ENCODE assay signal across 8 cellular contexts in the genomic region with DNA sequence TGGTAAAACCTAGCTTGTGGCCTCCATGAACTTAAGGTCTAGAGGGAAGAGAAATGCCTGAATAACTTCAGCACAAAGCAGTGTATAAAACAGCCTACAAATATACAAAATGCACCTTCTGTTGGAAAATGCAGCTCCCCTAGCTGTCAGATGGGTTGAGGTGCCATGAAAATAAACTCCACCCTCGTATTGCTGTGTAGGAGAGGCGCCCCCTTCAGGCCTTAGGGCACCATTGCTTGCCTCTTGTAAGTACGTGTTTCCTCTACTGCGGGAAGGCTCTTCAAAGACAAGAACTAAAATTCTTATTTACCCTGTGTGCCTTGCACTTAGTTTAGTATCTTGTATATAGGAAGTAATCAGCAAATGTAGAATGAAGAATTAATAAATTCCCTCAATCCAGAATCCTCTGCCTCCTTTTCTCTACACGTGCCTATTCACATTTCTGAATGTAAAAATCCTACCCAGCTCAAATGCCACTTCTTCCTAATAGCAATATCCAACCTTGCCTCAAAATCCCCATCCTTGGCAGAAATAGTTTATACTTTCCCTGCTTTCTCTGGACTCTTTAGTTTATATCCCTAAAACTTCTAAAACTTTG.
DNase-seq lines count a peak whose midpoint lies in the region; TF ChIP-seq lines count a peak whose summit lies in the region.

No MANE protein-coding gene starts in this region.

- intact Hi-C loops in left ventricle myocardium inferior (cut with micrococcal nuclease): loop anchor here (10.0 kb wide), 1 partner anchor 298 kb away; no protein-coding TSS in a partner anchor
- intact Hi-C loops in stomach (cut with DNase I; ENCODE audit: low total_unique reads): no loop called here

- no peaks in the 10 kb centered on the region for H3F3A ChIP-seq in GM23248 (ENCODE audit: insufficient read depth)

- TF ChIP-seq EP300 in stomach (IDR thresholded peaks at IDR 0.05): no peak

- TF ChIP-seq POLR2A in stomach (IDR thresholded peaks at IDR 0.05): no peak

- H3K27me3 ChIP-seq in GM23248 (replicated peaks; ENCODE audit: insufficient read depth): peaks cover 17% of the 10 kb centered on the region
- no peaks in the 10 kb centered on the region for H3K27me3 ChIP-seq in left ventricle myocardium inferior (ENCODE audit: low read depth)
- H3K27me3 ChIP-seq in stomach: no peaks in the 10 kb centered on the region
- H3K27me3 ChIP-seq in effector memory CD4-positive, alpha-beta T cell (replicated peaks; ENCODE audit: control insufficient read depth, insufficient read depth, low read length, poor library complexity, severe bottlenecking): no peaks in the 10 kb centered on the region

- H3K9me3 ChIP-seq in GM23248 (ENCODE audit: low read depth) (no peaks in the 10 kb centered on the region), left ventricle myocardium inferior (replicated peaks) (no peaks in the 10 kb centered on the region), stomach (no peaks in the 10 kb centered on the region)
- no peaks in the 10 kb centered on the region for H3K9me3 ChIP-seq in effector memory CD4-positive, alpha-beta T cell (ENCODE audit: control insufficient read depth, low read length)

- TF ChIP-seq CTCF in LNCaP clone FGC (IDR thresholded peaks at IDR 0.05; ENCODE audit: control insufficient read depth, extremely low read depth, insufficient read depth) (peak; percentile 72), left ventricle myocardium inferior (IDR thresholded peaks at IDR 0.05; ENCODE audit: borderline replicate concordance) (peak; percentile 45), stomach (IDR thresholded peaks at IDR 0.05) (peak in 4 of 7 experiments; percentile 25 to 44 (median 28))

- 40 to 43% methylated on average over 5 of the region's 5 CpGs for WGBS in GM23248 (ENCODE audit: low coverage in 1 of 2, low lambda C conversion rate in 2 of 2, missing lambda C conversion rate in 2 of 2), 2 experiments
- WGBS in stomach, 5 donors: 56 to 73% (median 66%) methylated on average over 5 of the region's 5 CpGs

- H3K4me1 ChIP-seq in GM23248 (ENCODE audit: insufficient read depth): no peaks in the 10 kb centered on the region
- H3K4me1 ChIP-seq in left ventricle myocardium inferior: no peaks in the 10 kb centered on the region
- no peaks in the 10 kb centered on the region for H3K4me1 ChIP-seq in stomach
- no peaks in the 10 kb centered on the region for H3K4me1 ChIP-seq in effector memory CD4-positive, alpha-beta T cell (ENCODE audit: control insufficient read depth, insufficient read depth, low read length, poor library complexity, severe bottlenecking)

- H3K27ac ChIP-seq in GM23248 (no peak overlapping the region), left ventricle myocardium inferior (replicated peaks) (no peak overlapping the region), stomach (no peak overlapping the region)
- H3K27ac ChIP-seq in effector memory CD4-positive, alpha-beta T cell (ENCODE audit: insufficient read depth, low read length, poor library complexity, severe bottlenecking): no peak overlapping the region

- in situ Hi-C loops in GM23248 (cut with MboI): no loop called here

- H3K4me3 ChIP-seq in GM23248 (no peak overlapping the region), LNCaP clone FGC (ENCODE audit: low read depth, low read length) (no peak overlapping the region), left ventricle myocardium inferior (no peak overlapping the region), stomach (no peak overlapping the region)
- H3K4me3 ChIP-seq in effector memory CD4-positive, alpha-beta T cell (ENCODE audit: insufficient read depth, low read depth, low read length, poor library complexity, severe bottlenecking): no peak overlapping the region

- H3K79me2 ChIP-seq in GM23248 (ENCODE audit: insufficient read depth): no peaks in the 10 kb centered on the region

- H3K36me3 ChIP-seq in GM23248 (ENCODE audit: low read depth) (no peaks in the 10 kb centered on the region), left ventricle myocardium inferior (no peaks in the 10 kb centered on the region), stomach (no peaks in the 10 kb centered on the region)
- no peaks in the 10 kb centered on the region for H3K36me3 ChIP-seq in effector memory CD4-positive, alpha-beta T cell (ENCODE audit: control insufficient read depth, insufficient read depth, low read length)

- no peak overlapping the region for H3K4me2 ChIP-seq in GM23248 (ENCODE audit: unreplicated experiment)

- no peak overlapping the region for H2AFZ ChIP-seq in GM23248

- DNase-seq in activated T-cell treated with anti-CD3 and anti-CD28 coated beads, Interleukin-2, amount 50 U/mL, for 48 hours: peak; percentile 17 to 20
- DNase-seq in activated T-cell treated with anti-CD3 and anti-CD28 coated beads for 4 hours: no peak
- peak; percentile 52 for DNase-seq in GM23248
- DNase-seq in LNCaP clone FGC (ENCODE audit: low read depth): no peak
- peak; percentile 40 for DNase-seq in SW480 (ENCODE audit: low spot score)
- DNase-seq in left ventricle myocardium inferior: peak; percentile 24
- peak; percentile 46 for DNase-seq in stomach
- no peak for DNase-seq in effector memory CD4-positive, alpha-beta T cell

- H3K9ac ChIP-seq in GM23248: no peak overlapping the region

- H4K20me1 ChIP-seq in GM23248 (ENCODE audit: insufficient read depth): no peaks in the 10 kb centered on the region

- no peaks in the 10 kb centered on the region for H3K9me2 ChIP-seq in GM23248 (ENCODE audit: insufficient read depth)

Comparison
In these comparisons a context has a peak if more than half of its experiments do, and no peak if none do; other contexts are left out.
1. DNase-seq: peak in activated T-cell treated with anti-CD3 and anti-CD28 coated beads, Interleukin-2, amount 50 U/mL, for 48 hours (2 of 2), GM23248 (single experiment), SW480 (single experiment), left ventricle myocardium inferior (single experiment) and stomach (single experiment); none in activated T-cell treated with anti-CD3 and anti-CD28 coated beads for 4 hours (single experiment), LNCaP clone FGC (single experiment) and effector memory CD4-positive, alpha-beta T cell (0 of 3).
2. Peak in every context shown above with its lines, with median percentiles within 50 percentile points of each other: CTCF ChIP-seq.